Comparison of ENCODE assay signal across 21 cellular contexts in genomic region chr2:205566556-205567061, GRCh38.
DNase-seq lines count a peak whose midpoint lies in the region; ATAC-seq and TF ChIP-seq lines count a peak whose summit lies in the region.
"Had no signal": no experiment of that assay in that cellular context is flagged by ENCODE, and none has a peak within 500 bp of the region (broad histone marks: within the 10 kb centered on the region; RNA-seq: fewer than 3 reads in every experiment).

No MANE protein-coding gene starts in this region.

- H3K27ac ChIP-seq in neural cell (ENCODE audit: low read length) (peak overlapping the region; percentile 75), WERI-Rb-1 (no peak overlapping the region)
- H3K27ac ChIP-seq: KMS-11 had no signal

- no peaks in the 10 kb centered on the region for H3K9me3 ChIP-seq in adipocyte (ENCODE audit: control insufficient read depth, low read length)
- no peaks in the 10 kb centered on the region for H3K9me3 ChIP-seq in neural cell (ENCODE audit: low read length)
- no peaks in the 10 kb centered on the region for H3K9me3 ChIP-seq in WERI-Rb-1 (ENCODE audit: severe bottlenecking)
- H3K9me3 ChIP-seq: HAP-1 had no signal

- no peak overlapping the region for H3K9ac ChIP-seq in adipocyte (ENCODE audit: low read length)
- H3K9ac ChIP-seq in neural cell (ENCODE audit: low read length), result peak overlapping the region; percentile 10
- H3K9ac ChIP-seq: KMS-11 had no signal

- no peaks in the 10 kb centered on the region for H3K79me2 ChIP-seq in neural cell (replicated peaks; ENCODE audit: insufficient read depth, low read length)

- H3K27me3 ChIP-seq in adipocyte (replicated peaks; ENCODE audit: control insufficient read depth, insufficient read depth, low read length) (no peaks in the 10 kb centered on the region), neural cell (ENCODE audit: insufficient read depth, low read depth, low read length) (no peaks in the 10 kb centered on the region), WERI-Rb-1 (ENCODE audit: insufficient read depth, low read depth, severe bottlenecking) (no peaks in the 10 kb centered on the region)

- TF ChIP-seq EP300 in neural cell (conservative IDR thresholded peaks at IDR 0.05; ENCODE audit: poor library complexity, severe bottlenecking), result peak; percentile 80

- TF ChIP-seq RAD21 in neural cell (conservative IDR thresholded peaks at IDR 0.05), result no peak

- no peaks in the 10 kb centered on the region for H3K4me1 ChIP-seq in adipocyte (ENCODE audit: control insufficient read depth, insufficient read depth, low read length)
- H3K4me1 ChIP-seq: HAP-1 had no signal

- H3K9me2 ChIP-seq in neural cell (ENCODE audit: insufficient read depth, low read length), result no peaks in the 10 kb centered on the region

- no peaks in the 10 kb centered on the region for H4K20me1 ChIP-seq in neural cell (ENCODE audit: insufficient read depth)

- no peak overlapping the region for H2AFZ ChIP-seq in neural cell (ENCODE audit: low read depth, low read length)

- no peaks in the 10 kb centered on the region for H3K36me3 ChIP-seq in adipocyte (ENCODE audit: control insufficient read depth, insufficient read depth, low read length, severe bottlenecking)
- H3K36me3 ChIP-seq in neural cell (ENCODE audit: insufficient read depth, low read length), result no peaks in the 10 kb centered on the region
- no peaks in the 10 kb centered on the region for H3K36me3 ChIP-seq in WERI-Rb-1
- H3K36me3 ChIP-seq: HAP-1 had no signal

- ATAC-seq in HG02981 (IDR thresholded peaks at IDR 0.05; ENCODE audit: unreplicated experiment), result no peak
- ATAC-seq: GM12878 had no signal

- peak; percentile 30 for DNase-seq in EH (ENCODE audit: low read depth)
- DNase-seq in M059J (ENCODE audit: low read depth), result peak; percentile 42
- peak; percentile 20 for DNase-seq in adipocyte (ENCODE audit: low read depth)
- DNase-seq in WERI-Rb-1, result no peak
- no peak for DNase-seq in effector CD8-positive, alpha-beta T cell (lab: John Stamatoyannopoulos, UW)
- DNase-seq: Calu3, GDM1, GOT3, HFFc6, NCI-H1105, NCI-H146, NCI-H1930, NCI-H2107, NCI-H524, NCI-H774, SHP77 had no signal

- H3K4me3 ChIP-seq in adipocyte (ENCODE audit: low read length), result no peak overlapping the region
- H3K4me3 ChIP-seq in neural cell (ENCODE audit: low read length), result no peak overlapping the region
- no peak overlapping the region for H3K4me3 ChIP-seq in WERI-Rb-1 (ENCODE audit: low read depth, low read length)
- H3K4me3 ChIP-seq: GM12878, HAP-1 had no signal

- no peaks in the 10 kb centered on the region for H3F3A ChIP-seq in neural cell (ENCODE audit: insufficient read depth, low read length, poor library complexity, severe bottlenecking)

- no peak overlapping the region for H3K4me2 ChIP-seq in neural cell (ENCODE audit: low read length)
- H3K4me2 ChIP-seq: KMS-11 had no signal

- TF ChIP-seq CTCF in neural cell (IDR thresholded peaks at IDR 0.05; ENCODE audit: poor library complexity, severe bottlenecking) (no peak), WERI-Rb-1 (IDR thresholded peaks at IDR 0.05; ENCODE audit: low read depth, low read length) (no peak)

TF ChIP-seq in neural cell, 6 proteins besides CTCF, POLR2A, EP300 and RAD21:
- no peak for TF ChIP-seq TAF1 (IDR thresholded peaks at IDR 0.05; ENCODE audit: low read depth)
- peak; percentile 31 for TF ChIP-seq POLR2AphosphoS5 (IDR thresholded peaks at IDR 0.05)
- TF ChIP-seq MXI1 (conservative IDR thresholded peaks at IDR 0.05; ENCODE audit: poor library complexity, severe bottlenecking), result no peak
- peak; percentile 20 for TF ChIP-seq REST (IDR thresholded peaks at IDR 0.05; ENCODE audit: borderline replicate concordance)
- TF ChIP-seq SMC3 (conservative IDR thresholded peaks at IDR 0.05; ENCODE audit: poor library complexity), result no peak
- no peak for TF ChIP-seq EZH2 (IDR thresholded peaks at IDR 0.05; ENCODE audit: borderline replicate concordance, insufficient read depth, low read length, poor library complexity, severe bottlenecking)

Comparison
In these comparisons a context has a peak if more than half of its experiments do, and no peak if none do; other contexts are left out.
1. DNase-seq: peak in EH (single experiment), M059J (single experiment) and adipocyte (single experiment); none in WERI-Rb-1 (single experiment) and effector CD8-positive, alpha-beta T cell (single experiment).